ENCODE assay signal across 8 cellular contexts in genomic region chr6:113879186-113880096, GRCh38.
DNase-seq lines count a peak whose midpoint lies in the region; ATAC-seq and TF ChIP-seq lines count a peak whose summit lies in the region.

No MANE protein-coding gene starts in this region.

- peak; percentile 69 for TF ChIP-seq CTCF in WI38 (IDR thresholded peaks at IDR 0.05; ENCODE audit: low read depth, low read length)

- no peak overlapping the region for H3K4me3 ChIP-seq in WI38 (ENCODE audit: low read depth, low read length)

- DNase-seq in DMS153 (lab: John Stamatoyannopoulos, UW): peak; percentile 69
- peak; percentile 62 for DNase-seq in NCI-H2107 treated with DMSO at 0.1 percent for 48 hours (lab: John Stamatoyannopoulos, UW; ENCODE audit: unreplicated experiment)
- DNase-seq in head of caudate nucleus: peak in 35 of 42 donors; percentile 16 to 80 (median 52)
- DNase-seq in pons (ENCODE audit: low spot score): peak; percentile 89
- DNase-seq in activated CD8-positive, alpha-beta memory T cell treated with anti-CD3 and anti-CD28 coated beads, Interleukin-2, amount 50 U/mL, for 48 hours: no peak

- intact Hi-C loops in head of caudate nucleus (cut with DNase I): no loop called here

- peak; percentile 100 for ATAC-seq in GM19372 (IDR thresholded peaks at IDR 0.05; ENCODE audit: low read depth, unreplicated experiment)
- peak; percentile 100 for ATAC-seq in HG03159 (IDR thresholded peaks at IDR 0.05; ENCODE audit: unreplicated experiment)
